Comparison of ENCODE assay signal across 14 cellular contexts in the genomic region with DNA sequence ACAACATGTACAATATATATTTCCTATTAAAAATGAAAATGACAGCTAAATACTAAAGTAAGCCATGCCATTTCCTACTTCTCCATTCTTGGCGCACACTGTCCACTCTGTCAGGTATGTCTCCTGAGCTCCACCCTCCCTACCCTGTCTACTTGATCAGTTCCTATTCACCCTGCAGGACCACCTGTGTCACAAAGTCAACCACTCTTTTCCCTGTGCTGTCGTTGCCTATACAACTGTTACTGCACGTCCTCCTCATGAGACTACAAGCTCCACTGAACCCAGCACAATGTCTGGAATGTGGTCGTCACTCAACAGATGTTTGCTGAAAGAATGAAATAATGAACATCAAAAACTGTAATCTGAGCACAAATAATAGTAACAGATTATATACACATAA. TPM values are rescaled to one million over a fixed set of nuclear protein-coding genes. Genes with fewer than 3 reads are reported as not detected.
DNase-seq lines count a peak whose midpoint lies in the region; FAIRE-seq and TF ChIP-seq lines count a peak whose summit lies in the region.
"Had no signal": no experiment of that assay in that cellular context is flagged by ENCODE, and none has a peak within 500 bp of the region (broad histone marks: within the 10 kb centered on the region; RNA-seq: fewer than 3 reads in every experiment).

No MANE protein-coding gene starts in this region.

- TF ChIP-seq POLR2A in GM12891 (IDR thresholded peaks at IDR 0.05; ENCODE audit: low read depth, low read length) (no peak), lower leg skin (IDR thresholded peaks at IDR 0.05) (no peak)

- H4K20me1 ChIP-seq in OCI-LY3 (ENCODE audit: insufficient read depth, low read length) = peaks cover 19% of the 10 kb centered on the region

- no peak overlapping the region for H2AFZ ChIP-seq in OCI-LY3 (ENCODE audit: low read depth, low read length)

- H3K4me1 ChIP-seq in OCI-LY3 (ENCODE audit: low read length) = peaks cover 31% of the 10 kb centered on the region
- H3K4me1 ChIP-seq: left ventricle myocardium inferior, upper lobe of left lung had no signal

- H3K79me2 ChIP-seq in OCI-LY3 (ENCODE audit: low read length) = peaks cover 18% of the 10 kb centered on the region; the same call in 1 of the 2 replicates

- H3K9ac ChIP-seq in OCI-LY3 (ENCODE audit: low read length) = no peak overlapping the region

- peak overlapping the region; percentile 74 for H3K4me2 ChIP-seq in OCI-LY3 (ENCODE audit: low read length)

- H3K36me3 ChIP-seq in OCI-LY3 (replicated peaks; ENCODE audit: low read depth, low read length) = no peaks in the 10 kb centered on the region
- H3K36me3 ChIP-seq: left ventricle myocardium inferior, upper lobe of left lung, WERI-Rb-1 had no signal

- H3K4me3 ChIP-seq in OCI-LY3 (ENCODE audit: low read length) (no peak overlapping the region), lower leg skin (ENCODE audit: low read depth, poor library complexity, severe bottlenecking) (no peak overlapping the region)
- H3K4me3 ChIP-seq: left ventricle myocardium inferior, upper lobe of left lung had no signal

- no peak for TF ChIP-seq CTCF in OCI-LY3 (IDR thresholded peaks at IDR 0.05; ENCODE audit: low read depth, low read length)
- no peak for TF ChIP-seq CTCF in lower leg skin (IDR thresholded peaks at IDR 0.05)

- 69 to 79% methylated on average over 4 of the region's 4 CpGs for WGBS in lower leg skin, 2 donors

- FAIRE-seq in GM12891 (lab: Jason Lieb, UNC) (peak; percentile 94), GM19239 (lab: Jason Lieb, UNC) (peak; percentile 98)

- intact Hi-C loops in lower leg skin (cut with DNase I; ENCODE audit: low total_unique reads) = no loop called here

- H3K9me3 ChIP-seq in OCI-LY3 (ENCODE audit: insufficient read depth, low read length) = no peaks in the 10 kb centered on the region
- H3K9me3 ChIP-seq: left ventricle myocardium inferior, upper lobe of left lung had no signal

- no peak overlapping the region for H3K27ac ChIP-seq in OCI-LY3 (ENCODE audit: low read length)
- H3K27ac ChIP-seq: left ventricle myocardium inferior, upper lobe of left lung, WERI-Rb-1 had no signal

- DNase-seq in GM12891 (ENCODE audit: insufficient read length, low spot score) = no peak
- no peak for DNase-seq in GM19239 (ENCODE audit: insufficient read length, low spot score)
- DNase-seq in iris pigment epithelial cell (ENCODE audit: low read depth) = peak; percentile 18
- no peak for DNase-seq in dermis blood vessel endothelial cell
- no peak for DNase-seq in lower leg skin (ENCODE audit: low spot score in 2 of 2)
- no peak for DNase-seq in NCI-H2029 (lab: John Stamatoyannopoulos, UW)
- DNase-seq: CD4-positive, alpha-beta T cell; HCEC 1CT; left ventricle myocardium inferior; NCI-H524 treated with DMSO at 0.1 percent for 48 hours; stimulated activated CD4-positive, alpha-beta T cell treated with anti-CD3 and anti-CD28 coated beads, Interleukin-1b, Interleukin-23, amount 100 ng/mL, for 48 hours; upper lobe of left lung; WERI-Rb-1 had no signal

- no peaks in the 10 kb centered on the region for H3K27me3 ChIP-seq in OCI-LY3 (ENCODE audit: low read depth, low read length)
- H3K27me3 ChIP-seq: upper lobe of left lung had no signal

TF ChIP-seq in GM12891, 5 proteins besides CTCF, POLR2A, EP300 and RAD21:
- TF ChIP-seq PAX5 (IDR thresholded peaks at IDR 0.05; ENCODE audit: insufficient read depth, low read length, severe bottlenecking) (no peak), SPI1 (IDR thresholded peaks at IDR 0.05; ENCODE audit: low read depth, low read length) (peak; percentile 43; the same call in 1 of the 2 replicates), POU2F2 (IDR thresholded peaks at IDR 0.05; ENCODE audit: low read depth, low read length) (no peak), TAF1 (IDR thresholded peaks at IDR 0.05; ENCODE audit: low read depth, low read length) (no peak), POLR2AphosphoS5 (IDR thresholded peaks at IDR 0.05; ENCODE audit: low read depth, low read length) (no peak)

RNA-seq across cellular contexts. Expression of a gene that starts 54.9 kb away (rescaled TPM):
- polyA plus RNA-seq in GM12891 (2012; ENCODE audit: low read depth, missing spikeins) = 15.0 TPM
- total RNA-seq in dermis blood vessel endothelial cell (16.5 and 19.4 TPM in 2 replicates), lower leg skin (1 to 10 TPM; 3.6 to 10.0 (median 6.8) TPM)
